In genomic region chr15:59997070-59997701, GRCh38 we compare ENCODE assay signal across 9 cellular contexts. TPM values are rescaled to one million over a fixed set of nuclear protein-coding genes. Genes with fewer than 3 reads are reported as not detected.
DNase-seq lines count a peak whose midpoint lies in the region; ATAC-seq, FAIRE-seq and TF ChIP-seq lines count a peak whose summit lies in the region.
"Had no signal": no experiment of that assay in that cellular context is flagged by ENCODE, and none has a peak within 500 bp of the region (broad histone marks: within the 10 kb centered on the region; RNA-seq: fewer than 3 reads in every experiment).

No MANE protein-coding gene starts in this region.

- H3K9me3 Mint-ChIP-seq in CD4-positive, CD25-positive, alpha-beta regulatory T cell = peaks cover 0 to 18% (median 4%) of the 10 kb centered on the region in 7 donors
- no peaks in the 10 kb centered on the region for H3K9me3 Mint-ChIP-seq in endothelial cell (ENCODE audit: unreplicated experiment)

- peaks cover 87% of the 10 kb centered on the region for H3K27me3 ChIP-seq in CD4-positive, CD25-positive, alpha-beta regulatory T cell (ENCODE audit: control insufficient read depth, insufficient read depth, low read length)
- H3K27me3 ChIP-seq in tibial artery = peaks cover 11 to 99% of the 10 kb centered on the region in 2 donors

- H3K9me3 ChIP-seq in CD4-positive, CD25-positive, alpha-beta regulatory T cell (ENCODE audit: control insufficient read depth in 2 of 2, low read length in 2 of 2) = peaks cover 8 to 21% of the 10 kb centered on the region in 2 experiments
- H3K9me3 ChIP-seq in tibial artery = no peaks in the 10 kb centered on the region

- H3K4me3 ChIP-seq in CD4-positive, CD25-positive, alpha-beta regulatory T cell (ENCODE audit: low read depth, low read length) = peak overlapping the region; percentile 47
- peak overlapping the region in 1 of 2 donors; percentile 28 for H3K4me3 ChIP-seq in tibial artery

- H3K36me3 Mint-ChIP-seq in CD4-positive, CD25-positive, alpha-beta regulatory T cell = no peaks in the 10 kb centered on the region
- H3K36me3 Mint-ChIP-seq in endothelial cell (ENCODE audit: low read depth, unreplicated experiment) = no peaks in the 10 kb centered on the region

- no peak overlapping the region for H3K27ac ChIP-seq in CD4-positive, CD25-positive, alpha-beta regulatory T cell (ENCODE audit: insufficient read depth, low read length, poor library complexity, severe bottlenecking)
- H3K27ac ChIP-seq in tibial artery = no peak overlapping the region

- no peaks in the 10 kb centered on the region for H3K36me3 ChIP-seq in CD4-positive, CD25-positive, alpha-beta regulatory T cell (ENCODE audit: control insufficient read depth, insufficient read depth, low read length)
- no peaks in the 10 kb centered on the region for H3K36me3 ChIP-seq in tibial artery

- TF ChIP-seq CTCF in endothelial cell (IDR thresholded peaks at IDR 0.05; ENCODE audit: unreplicated experiment) = no peak
- TF ChIP-seq CTCF in tibial artery (IDR thresholded peaks at IDR 0.05) = no peak

- peaks cover 100% of the 10 kb centered on the region for H3K27me3 Mint-ChIP-seq in CD4-positive, CD25-positive, alpha-beta regulatory T cell
- H3K27me3 Mint-ChIP-seq in endothelial cell (ENCODE audit: unreplicated experiment) = peaks cover 10% of the 10 kb centered on the region

- DNase-seq in CD4-positive, CD25-positive, alpha-beta regulatory T cell = peak; percentile 48 to 84 (median 56)
- DNase-seq in GM19239 (ENCODE audit: insufficient read length, low spot score) = peak; percentile 62
- peak; percentile 30 for DNase-seq in T-helper 22 cell (ENCODE audit: low read depth)
- no peak for DNase-seq in endothelial cell (ENCODE audit: low spot score)
- peak; percentile 47 for DNase-seq in stimulated activated CD4-positive, alpha-beta T cell treated with anti-CD3 and anti-CD28 coated beads, Interleukin-4, amount 100 ng/mL, for 24 hours
- no peak for DNase-seq in AML-193 (lab: John Stamatoyannopoulos, UW)
- DNase-seq in tibial artery = no peak

- intact Hi-C loops in tibial artery (cut with DNase I; ENCODE audit: low total_unique reads) = no loop called here

- ATAC-seq in CD4-positive, CD25-positive, alpha-beta regulatory T cell (ENCODE audit: low read depth in 2 of 2) = peak; percentile 69 to 72
- peak; percentile 74 for ATAC-seq in HG03460 (IDR thresholded peaks at IDR 0.05; ENCODE audit: unreplicated experiment)

- H3K4me1 Mint-ChIP-seq in CD4-positive, CD25-positive, alpha-beta regulatory T cell = peaks cover 19 to 68% (median 42%) of the 10 kb centered on the region in 4 donors
- H3K4me1 Mint-ChIP-seq in endothelial cell (ENCODE audit: unreplicated experiment) = peaks cover 72% of the 10 kb centered on the region

- FAIRE-seq in GM19239 (lab: Jason Lieb, UNC) = peak; percentile 61

- H3K4me1 ChIP-seq in CD4-positive, CD25-positive, alpha-beta regulatory T cell (ENCODE audit: control insufficient read depth, insufficient read depth, low read length, poor library complexity, severe bottlenecking) = peaks cover 49% of the 10 kb centered on the region
- H3K4me1 ChIP-seq in tibial artery = peaks cover 0 to 20% (median 17%) of the 10 kb centered on the region in 4 donors

- no peak overlapping the region for H3K27ac Mint-ChIP-seq in CD4-positive, CD25-positive, alpha-beta regulatory T cell
- H3K27ac Mint-ChIP-seq in endothelial cell (ENCODE audit: unreplicated experiment) = no peak overlapping the region

- peak overlapping the region in 3 of 4 donors; percentile 66 to 73 (median 69) for H3K4me3 Mint-ChIP-seq in CD4-positive, CD25-positive, alpha-beta regulatory T cell
- H3K4me3 Mint-ChIP-seq in endothelial cell (ENCODE audit: unreplicated experiment) = peak overlapping the region; percentile 69

RNA-seq across cellular contexts. Expression of gene FOXB1, which starts 6.9 kb away (rescaled TPM):
- 4.0 TPM for total RNA-seq in CD4-positive, CD25-positive, alpha-beta regulatory T cell
- 1 to 10 TPM in 2 of 4 donors, under 1 TPM in 2; 0.46 to 1.8 (median 0.94) TPM for polyA plus RNA-seq in CD4-positive, CD25-positive, alpha-beta regulatory T cell
- total RNA-seq in endothelial cell (ENCODE audit: unreplicated experiment) = 6.7 TPM
- total RNA-seq: subcutaneous adipose tissue had no signal

Comparison
In these comparisons a context has a peak if more than half of its experiments do, and no peak if none do; other contexts are left out.
1. DNase-seq: peak in CD4-positive, CD25-positive, alpha-beta regulatory T cell (3 of 3), GM19239 (single experiment), T-helper 22 cell (single experiment) and stimulated activated CD4-positive, alpha-beta T cell treated with anti-CD3 and anti-CD28 coated beads, Interleukin-4, amount 100 ng/mL, for 24 hours (single experiment); none in endothelial cell (single experiment), AML-193 (0 of 2) and tibial artery (0 of 2).